In the genomic region with DNA sequence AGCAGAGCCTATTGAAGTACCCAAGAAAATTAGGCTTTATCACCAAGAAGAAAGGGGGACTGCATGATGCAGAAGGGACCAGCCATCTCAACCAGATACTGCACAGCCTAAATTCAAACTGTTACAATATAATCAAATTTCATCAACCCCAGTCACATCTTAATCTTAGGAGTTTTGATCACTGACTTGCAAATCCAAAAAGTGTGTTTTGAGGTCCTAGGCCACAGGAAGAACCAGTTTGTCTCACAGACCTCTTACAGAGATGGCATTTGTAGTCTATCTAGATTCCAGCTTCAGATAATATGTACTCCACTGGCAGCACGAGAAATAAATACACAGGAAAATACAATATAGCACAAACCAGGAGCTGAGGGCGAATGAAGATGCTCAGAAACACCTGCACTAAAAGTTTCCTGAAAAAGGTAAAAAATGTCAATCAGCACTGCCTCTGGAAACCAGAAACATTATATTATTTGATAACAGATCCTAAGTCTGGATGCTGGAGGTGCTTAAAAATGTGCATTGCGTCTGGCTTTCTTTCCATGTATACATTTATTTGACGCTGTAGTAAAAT, we compare ENCODE assay signal across 1 cellular context.
TF ChIP-seq lines count a peak whose summit lies in the region.

No MANE protein-coding gene starts in this region.

TF ChIP-seq in HepG2, 621 proteins besides CTCF, POLR2A, EP300 and RAD21:
- TF ChIP-seq ZSCAN30 (CRISPR knock-in tag; IDR thresholded peaks at IDR 0.05) = 0 out of 2 replicates have a peak, but pooled peaks have one; percentile 15
- TF ChIP-seq ELF4 (CRISPR knock-in tag; IDR thresholded peaks at IDR 0.05; ENCODE audit: borderline replicate concordance) = 0 out of 2 replicates have a peak, but pooled peaks have one; percentile 36
- TF ChIP-seq, protein P1, sequence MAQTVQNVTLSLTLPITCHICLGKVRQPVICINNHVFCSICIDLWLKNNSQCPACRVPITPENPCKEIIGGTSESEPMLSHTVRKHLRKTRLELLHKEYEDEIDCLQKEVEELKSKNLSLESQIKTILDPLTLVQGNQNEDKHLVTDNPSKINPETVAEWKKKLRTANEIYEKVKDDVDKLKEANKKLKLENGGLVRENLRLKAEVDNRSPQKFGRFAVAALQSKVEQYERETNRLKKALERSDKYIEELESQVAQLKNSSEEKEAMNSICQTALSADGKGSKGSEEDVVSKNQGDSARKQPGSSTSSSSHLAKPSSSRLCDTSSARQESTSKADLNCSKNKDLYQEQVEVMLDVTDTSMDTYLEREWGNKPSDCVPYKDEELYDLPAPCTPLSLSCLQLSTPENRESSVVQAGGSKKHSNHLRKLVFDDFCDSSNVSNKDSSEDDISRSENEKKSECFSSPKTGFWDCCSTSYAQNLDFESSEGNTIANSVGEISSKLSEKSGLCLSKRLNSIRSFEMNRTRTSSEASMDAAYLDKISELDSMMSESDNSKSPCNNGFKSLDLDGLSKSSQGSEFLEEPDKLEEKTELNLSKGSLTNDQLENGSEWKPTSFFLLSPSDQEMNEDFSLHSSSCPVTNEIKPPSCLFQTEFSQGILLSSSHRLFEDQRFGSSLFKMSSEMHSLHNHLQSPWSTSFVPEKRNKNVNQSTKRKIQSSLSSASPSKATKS (CRISPR knock-in tag; IDR thresholded peaks at IDR 0.05) = no peak
- TF ChIP-seq ZNF549 (CRISPR knock-in tag; IDR thresholded peaks at IDR 0.05) = no peak
- no peak for TF ChIP-seq TBP (CRISPR knock-in tag; IDR thresholded peaks at IDR 0.05)
- TF ChIP-seq ERF (CRISPR knock-in tag; IDR thresholded peaks at IDR 0.05) = no peak
- TF ChIP-seq ZNF678 (CRISPR knock-in tag; IDR thresholded peaks at IDR 0.05) = 0 out of 2 replicates have a peak, but pooled peaks have one; percentile 47
- TF ChIP-seq MEF2D (CRISPR knock-in tag; IDR thresholded peaks at IDR 0.05) = 0 out of 2 replicates have a peak, but pooled peaks have one; percentile 1
- 0 out of 2 replicates have a peak, but pooled peaks have one; percentile 46 for TF ChIP-seq GTF3A (CRISPR knock-in tag; conservative IDR thresholded peaks at IDR 0.05)
- TF ChIP-seq ZNF333 (CRISPR knock-in tag; IDR thresholded peaks at IDR 0.05; ENCODE audit: borderline replicate concordance) = no peak
- TF ChIP-seq ZZZ3 (CRISPR knock-in tag; IDR thresholded peaks at IDR 0.05; ENCODE audit: borderline replicate concordance) = no peak
- no peak for TF ChIP-seq MAFF (IDR thresholded peaks at IDR 0.05; ENCODE audit: low read depth, low read length)
- TF ChIP-seq HNRNPL (IDR thresholded peaks at IDR 0.05; ENCODE audit: low read depth, low read length) = no peak
- TF ChIP-seq, protein P2, sequence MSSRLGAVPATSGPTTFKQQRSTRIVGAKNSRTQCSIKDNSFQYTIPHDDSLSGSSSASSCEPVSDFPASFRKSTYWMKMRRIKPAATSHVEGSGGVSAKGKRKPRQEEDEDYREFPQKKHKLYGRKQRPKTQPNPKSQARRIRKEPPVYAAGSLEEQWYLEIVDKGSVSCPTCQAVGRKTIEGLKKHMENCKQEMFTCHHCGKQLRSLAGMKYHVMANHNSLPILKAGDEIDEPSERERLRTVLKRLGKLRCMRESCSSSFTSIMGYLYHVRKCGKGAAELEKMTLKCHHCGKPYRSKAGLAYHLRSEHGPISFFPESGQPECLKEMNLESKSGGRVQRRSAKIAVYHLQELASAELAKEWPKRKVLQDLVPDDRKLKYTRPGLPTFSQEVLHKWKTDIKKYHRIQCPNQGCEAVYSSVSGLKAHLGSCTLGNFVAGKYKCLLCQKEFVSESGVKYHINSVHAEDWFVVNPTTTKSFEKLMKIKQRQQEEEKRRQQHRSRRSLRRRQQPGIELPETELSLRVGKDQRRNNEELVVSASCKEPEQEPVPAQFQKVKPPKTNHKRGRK (CRISPR knock-in tag; IDR thresholded peaks at IDR 0.05) = no peak
- TF ChIP-seq ZNF670 (CRISPR knock-in tag; IDR thresholded peaks at IDR 0.05; ENCODE audit: borderline replicate concordance) = no peak
- no peak for TF ChIP-seq KAT8 (CRISPR knock-in tag; IDR thresholded peaks at IDR 0.05)
- TF ChIP-seq, protein P3, sequence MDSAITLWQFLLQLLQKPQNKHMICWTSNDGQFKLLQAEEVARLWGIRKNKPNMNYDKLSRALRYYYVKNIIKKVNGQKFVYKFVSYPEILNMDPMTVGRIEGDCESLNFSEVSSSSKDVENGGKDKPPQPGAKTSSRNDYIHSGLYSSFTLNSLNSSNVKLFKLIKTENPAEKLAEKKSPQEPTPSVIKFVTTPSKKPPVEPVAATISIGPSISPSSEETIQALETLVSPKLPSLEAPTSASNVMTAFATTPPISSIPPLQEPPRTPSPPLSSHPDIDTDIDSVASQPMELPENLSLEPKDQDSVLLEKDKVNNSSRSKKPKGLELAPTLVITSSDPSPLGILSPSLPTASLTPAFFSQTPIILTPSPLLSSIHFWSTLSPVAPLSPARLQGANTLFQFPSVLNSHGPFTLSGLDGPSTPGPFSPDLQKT (CRISPR knock-in tag; IDR thresholded peaks at IDR 0.05; ENCODE audit: borderline replicate concordance) = no peak
- TF ChIP-seq ZNF264 (CRISPR knock-in tag; IDR thresholded peaks at IDR 0.05) = 0 out of 2 replicates have a peak, but pooled peaks have one; percentile 28
- TF ChIP-seq JUN (CRISPR knock-in tag; IDR thresholded peaks at IDR 0.05) = no peak
- no peak for TF ChIP-seq REL (CRISPR knock-in tag; conservative IDR thresholded peaks at IDR 0.05)
- no peak for TF ChIP-seq FOXM1 (CRISPR knock-in tag; IDR thresholded peaks at IDR 0.05)
